In the genomic region with DNA sequence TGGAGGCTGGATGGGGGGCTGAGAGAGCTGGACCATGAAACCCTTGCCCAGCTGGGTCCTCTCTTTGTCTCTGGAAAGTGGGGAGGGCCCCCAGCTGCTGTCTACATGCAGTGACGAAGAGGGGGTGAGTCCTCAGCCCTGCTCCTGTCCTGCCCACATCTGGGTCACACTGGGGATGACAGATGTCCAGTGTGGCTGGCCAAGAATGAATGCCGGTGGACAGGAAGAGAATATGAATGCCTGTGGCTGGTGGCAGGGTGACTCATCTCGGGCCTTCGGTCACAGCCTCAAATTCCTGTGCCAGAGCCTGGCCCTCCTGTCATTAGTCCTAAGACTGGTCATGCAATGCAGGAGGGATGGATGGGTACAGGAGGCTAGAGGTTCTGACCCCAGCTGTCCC, we compare ENCODE assay signal across 14 cellular contexts. TPM values are rescaled to one million over a fixed set of nuclear protein-coding genes. Genes with fewer than 3 reads are reported as not detected.
A peak's percentile ranks its signal among the peaks of the same experiment; 100 is the strongest.
DNase-seq lines count a peak whose midpoint lies in the region; ATAC-seq and TF ChIP-seq lines count a peak whose summit lies in the region.
"Had no signal": no experiment of that assay in that cellular context is flagged by ENCODE, and none has a peak within 500 bp of the region (broad histone marks: within the 10 kb centered on the region; RNA-seq: fewer than 3 reads in every experiment).

No MANE protein-coding gene starts in this region.

- peaks cover 6% of the 10 kb centered on the region; the same call in 1 of the 2 replicates for H4K20me1 ChIP-seq in IMR-90 (ENCODE audit: insufficient read depth, low read length)

- H2AFZ ChIP-seq in IMR-90 (replicated peaks; ENCODE audit: low read length, poor library complexity), result peak overlapping the region; percentile 80

- peak overlapping the region; percentile 16; the same call in 1 of the 2 replicates for H3K56ac ChIP-seq in IMR-90 (ENCODE audit: extremely low read depth, insufficient read depth, low read length)

- peak overlapping the region; percentile 92 for H2BK120ac ChIP-seq in IMR-90 (ENCODE audit: low read depth, low read length)

- H2AK9ac ChIP-seq in IMR-90 (replicated peaks; ENCODE audit: low read depth, low read length, poor library complexity), result peak overlapping the region; percentile 80

- TF ChIP-seq RAD21 in IMR-90 (IDR thresholded peaks at IDR 0.05; ENCODE audit: low read length), result no peak

- H3K9ac ChIP-seq in IMR-90 (ENCODE audit: low read depth, low read length), result no peak overlapping the region

- in situ Hi-C loops in IMR-90 (cut with MboI; ENCODE audit: low sequenced_read_pairs), result no loop called here

- no peaks in the 10 kb centered on the region for H3K9me3 Mint-ChIP-seq in MCF 10A (ENCODE audit: unreplicated experiment)
- H3K9me3 Mint-ChIP-seq in stimulated activated memory B cell treated with anti-CD40 and anti-IgM and Interleukin-4, amounts not matched to agents 10 μg/mL and 1 μg/mL and 100 μg/mL, for 72 hours, result no peaks in the 10 kb centered on the region
- H3K9me3 Mint-ChIP-seq in T-cell, result no peaks in the 10 kb centered on the region

- H3K27me3 Mint-ChIP-seq in MCF 10A (ENCODE audit: insufficient read depth, unreplicated experiment), result no peaks in the 10 kb centered on the region
- peaks cover 81% of the 10 kb centered on the region for H3K27me3 Mint-ChIP-seq in stimulated activated memory B cell treated with anti-CD40 and anti-IgM and Interleukin-4, amounts not matched to agents 10 μg/mL and 1 μg/mL and 100 μg/mL, for 72 hours
- peaks cover 31 to 40% of the 10 kb centered on the region in 2 donors for H3K27me3 Mint-ChIP-seq in T-cell

- H2AK5ac ChIP-seq in IMR-90 (ENCODE audit: low read depth, low read length), result peak overlapping the region; percentile 98

- TF ChIP-seq CTCF in IMR-90 (conservative IDR thresholded peaks at IDR 0.05; ENCODE audit: low read depth, low read length), result no peak
- no peak for TF ChIP-seq CTCF in MCF 10A (IDR thresholded peaks at IDR 0.05; ENCODE audit: unreplicated experiment)

- BruUV-seq in IMR-90 (replicated peaks; lab: Mats Ljungman, UMichigan) (no TSS peak), MCF 10A (replicated peaks; lab: Mats Ljungman, UMichigan) (no TSS peak)

- peak; percentile 18 for ATAC-seq in IMR-90 (ENCODE audit: low read depth)
- no peak for ATAC-seq in stimulated activated memory B cell treated with anti-CD40 and anti-IgM and Interleukin-4, amounts not matched to agents 10 μg/mL and 1 μg/mL and 100 μg/mL, for 72 hours
- ATAC-seq in GM21619 (IDR thresholded peaks at IDR 0.05; ENCODE audit: unreplicated experiment), result no peak
- no peak for ATAC-seq in T-cell (replicated peaks in 1 of 4)
- ATAC-seq: heart right ventricle had no signal

- dilution Hi-C loops in IMR-90 (cut with HindIII; ENCODE audit: low sequenced_read_pairs, unreplicated experiment), result no loop called here

- no peaks in the 10 kb centered on the region for H3K27me3 ChIP-seq in IMR-90 (ENCODE audit: control insufficient read depth, insufficient read depth, low read length)

- H3K36me3 Mint-ChIP-seq in MCF 10A (ENCODE audit: insufficient read depth, unreplicated experiment), result no peaks in the 10 kb centered on the region
- H3K36me3 Mint-ChIP-seq in stimulated activated memory B cell treated with anti-CD40 and anti-IgM and Interleukin-4, amounts not matched to agents 10 μg/mL and 1 μg/mL and 100 μg/mL, for 72 hours, result no peaks in the 10 kb centered on the region
- no peaks in the 10 kb centered on the region for H3K36me3 Mint-ChIP-seq in T-cell

- peak overlapping the region; percentile 66 for H2BK5ac ChIP-seq in IMR-90 (ENCODE audit: low read depth, low read length, poor library complexity, severe bottlenecking)

- peaks cover 33% of the 10 kb centered on the region for H3K9me1 ChIP-seq in IMR-90 (ENCODE audit: insufficient read depth, low read length)

- peak; percentile 93 for DNase-seq in AG08395 (ENCODE audit: low spot score)
- peak; percentile 77 for DNase-seq in IMR-90
- DNase-seq in MCF 10A (ENCODE audit: unreplicated experiment), result peak; percentile 62
- peak; percentile 87 for DNase-seq in kidney tubule cell (ENCODE audit: low spot score)
- DNase-seq in central memory CD4-positive, alpha-beta T cell, result no peak
- no peak for DNase-seq in T-cell
- DNase-seq: BE2C, heart right ventricle, NCI-H1436 treated with DMSO at 0.1 percent for 48 hours, small intestine, T-helper 9 cell had no signal

- intact Hi-C loops in IMR-90 (cut with micrococcal nuclease) (no loop called here), MCF 10A (cut with micrococcal nuclease) (no loop called here)

- H3K36me3 ChIP-seq in IMR-90 (ENCODE audit: control insufficient read depth, insufficient read depth, low read length), result no peaks in the 10 kb centered on the region
- H3K36me3 ChIP-seq: BE2C, heart right ventricle had no signal

- 0% methylated on average over 2 of the region's 4 CpGs; no CpG with 5 or more reads in 1 of the 2 experiments for WGBS in IMR-90 (ENCODE audit: extremely low coverage in 2 of 2, insufficient read length in 1 of 2), 2 experiments

- H3K79me1 ChIP-seq in IMR-90 (ENCODE audit: low read depth in 1 of 2, low read length in 2 of 2), result peaks cover 0 to 23% of the 10 kb centered on the region in 2 experiments; a peak in 2 of 4 replicates

- CTCF ChIA-PET in IMR-90 (lab: Yijun Ruan, JAX) (no interaction called here), MCF 10A (lab: Yijun Ruan, JAX) (interaction anchor here (0.6 to 1.8 kb wide), 3 partner anchors 36 to 534 kb away, joined by 3 to 7 read pairs (median 3); no protein-coding TSS in a partner anchor), T-cell (lab: Charles Lee) (no interaction called here)

- no peak for TF ChIP-seq POLR2A in IMR-90 (IDR thresholded peaks at IDR 0.05; ENCODE audit: low read depth, low read length)

- peak overlapping the region; percentile 59; the same call in 1 of the 2 replicates for H3K18ac ChIP-seq in IMR-90 (ENCODE audit: low read depth, low read length)

- peak overlapping the region; percentile 72; the same call in 1 of the 2 replicates for H3K14ac ChIP-seq in IMR-90 (replicated peaks; ENCODE audit: low read depth, low read length)

- peak overlapping the region; percentile 75 for H2BK20ac ChIP-seq in IMR-90 (ENCODE audit: low read depth, low read length)

- peak overlapping the region in 1 of 2 experiments; percentile 97; a peak in 2 of 4 replicates for H4K8ac ChIP-seq in IMR-90 (ENCODE audit: low read depth in 2 of 2, low read length in 2 of 2)

- H3K4me3 ChIP-seq in IMR-90 (ENCODE audit: insufficient read depth, low read depth, low read length), result no peak overlapping the region
- H3K4me3 ChIP-seq: heart right ventricle had no signal

- H3K4me1 ChIP-seq in IMR-90 (ENCODE audit: control insufficient read depth, insufficient read depth, low read length), result peaks cover 34% of the 10 kb centered on the region
- H3K4me1 ChIP-seq: BE2C had no signal

- H4K91ac ChIP-seq in IMR-90 (ENCODE audit: insufficient read depth, low read depth, low read length), result peak overlapping the region; percentile 86

- no peak overlapping the region; the same call in 1 of the 2 replicates for H4K5ac ChIP-seq in IMR-90 (ENCODE audit: low read depth, low read length)

- POLR2A ChIA-PET in IMR-90 (lab: Charles Lee; ENCODE audit: unreplicated experiment), result interaction anchor here (0.6 kb wide), 1 partner anchor 908 kb away, joined by 3 read pairs; no protein-coding TSS in a partner anchor
- POLR2A ChIA-PET in MCF 10A (lab: Yijun Ruan, JAX), result interaction anchor here (1.8 kb wide), 1 partner anchor 33 kb away, joined by 13 read pairs; a partner anchor contains a TSS
- POLR2A ChIA-PET in T-cell (lab: Charles Lee), result interaction anchor here in 1 of 2 donors (0.5 kb wide), 1 partner anchor 13 kb away, joined by 10 read pairs; no protein-coding TSS in a partner anchor

- peak overlapping the region; percentile 26 for H3K27ac ChIP-seq in IMR-90 (ENCODE audit: insufficient read depth, low read length)
- H3K27ac ChIP-seq: heart right ventricle had no signal

- peaks cover 46% of the 10 kb centered on the region for H3K4me1 Mint-ChIP-seq in MCF 10A (ENCODE audit: insufficient read depth, unreplicated experiment)
- H3K4me1 Mint-ChIP-seq in stimulated activated memory B cell treated with anti-CD40 and anti-IgM and Interleukin-4, amounts not matched to agents 10 μg/mL and 1 μg/mL and 100 μg/mL, for 72 hours, result peaks cover 14% of the 10 kb centered on the region
- H3K4me1 Mint-ChIP-seq in T-cell, result peaks cover 7 to 8% (median 7%) of the 10 kb centered on the region in 3 donors

- H3K4me3 Mint-ChIP-seq in MCF 10A (ENCODE audit: unreplicated experiment) (no peak overlapping the region), T-cell (no peak overlapping the region)
- H3K4me3 Mint-ChIP-seq in stimulated activated memory B cell treated with anti-CD40 and anti-IgM and Interleukin-4, amounts not matched to agents 10 μg/mL and 1 μg/mL and 100 μg/mL, for 72 hours, result no peak overlapping the region

- no peaks in the 10 kb centered on the region for H3K9me3 ChIP-seq in IMR-90 (ENCODE audit: control insufficient read depth, insufficient read depth, low read length)
- H3K9me3 ChIP-seq: BE2C, heart right ventricle had no signal

- H3K4ac ChIP-seq in IMR-90 (ENCODE audit: low read depth, low read length), result peak overlapping the region; percentile 94

- peak overlapping the region; percentile 13 for H3K4me2 ChIP-seq in IMR-90 (ENCODE audit: low read depth, low read length)

- peak overlapping the region; percentile 61 for H3K23ac ChIP-seq in IMR-90 (ENCODE audit: low read depth, low read length)

- H3K27ac Mint-ChIP-seq in MCF 10A (ENCODE audit: low read depth, unreplicated experiment), result no peak overlapping the region
- H3K27ac Mint-ChIP-seq in stimulated activated memory B cell treated with anti-CD40 and anti-IgM and Interleukin-4, amounts not matched to agents 10 μg/mL and 1 μg/mL and 100 μg/mL, for 72 hours, result no peak overlapping the region
- no peak overlapping the region for H3K27ac Mint-ChIP-seq in T-cell

- H2BK15ac ChIP-seq in IMR-90 (ENCODE audit: low read depth, low read length), result peak overlapping the region; percentile 98; the same call in 2 of the 3 replicates

RNA-seq across cellular contexts. Expression of a gene that starts 2.2 kb away (rescaled TPM):
- total RNA-seq in IMR-90 (2012; rRNA removed), result 3.3 and 3.6 TPM in 2 replicates
- polyA plus RNA-seq in IMR-90 (2012; rRNA removed), result 7.5 and 8.4 TPM in 2 replicates
- polyA plus RNA-seq in IMR-90 (2012; cell fraction: cytosol; rRNA removed), result 3.1 and 4.0 TPM in 2 replicates
- polyA plus RNA-seq in IMR-90 (2012; cell fraction: nucleus; rRNA removed; ENCODE audit: low replicate concordance), result 25.4 and 30.2 TPM in 2 replicates
- 4.1 and 4.2 TPM in 2 replicates for total RNA-seq in MCF 10A (2022)
- total RNA-seq in T-cell, result under 1 TPM in 3 of 5 donors, not detected in 2; 0.13 to 0.26 (median 0.16) TPM

RNA-seq across cellular contexts. Expression of a gene that starts 29.5 kb away (rescaled TPM):
- 0.18 TPM in 1 of 2 replicates, not detected in the other for total RNA-seq in IMR-90 (2012; rRNA removed)
- polyA plus RNA-seq in IMR-90 (2012; rRNA removed), result 0.13 and 0.44 TPM in 2 replicates
- 0.29 and 0.50 TPM in 2 replicates for polyA plus RNA-seq in IMR-90 (2012; cell fraction: cytosol; rRNA removed)
- polyA plus RNA-seq in IMR-90 (2012; cell fraction: nucleus; rRNA removed; ENCODE audit: low replicate concordance), result 0.65 TPM in 2 replicates
- total RNA-seq in MCF 10A (2022), result not detected in 2 replicates
- total RNA-seq in T-cell, result not detected
- total RNA-seq: cardiac septum, heart right ventricle had no signal
- polyA plus RNA-seq: heart right ventricle, small intestine had no signal

RNA-seq across cellular contexts. Expression of a gene that starts 33.9 kb away (rescaled TPM):
- total RNA-seq in IMR-90 (2012; rRNA removed) (43.7 and 60.0 TPM in 2 replicates), MCF 10A (2022) (26.1 and 29.5 TPM in 2 replicates), T-cell (10 to 100 TPM; 27.1 to 40.4 (median 33.2) TPM)
- 37.4 and 40.6 TPM in 2 replicates for polyA plus RNA-seq in IMR-90 (2012; rRNA removed)
- 23.4 and 23.6 TPM in 2 replicates for polyA plus RNA-seq in IMR-90 (2012; cell fraction: cytosol; rRNA removed)
- 14.2 and 34.8 TPM in 2 replicates for polyA plus RNA-seq in IMR-90 (2012; cell fraction: nucleus; rRNA removed; ENCODE audit: low replicate concordance)

RNA-seq across cellular contexts. Expression of a gene that starts 59.0 kb away (rescaled TPM):
- 1.1 TPM in 2 replicates for total RNA-seq in IMR-90 (2012; rRNA removed)
- 4.8 and 5.2 TPM in 2 replicates for polyA plus RNA-seq in IMR-90 (2012; rRNA removed)
- polyA plus RNA-seq in IMR-90 (2012; cell fraction: cytosol; rRNA removed), result 1.5 and 2.4 TPM in 2 replicates
- polyA plus RNA-seq in IMR-90 (2012; cell fraction: nucleus; rRNA removed; ENCODE audit: low replicate concordance), result 41.6 and 44.7 TPM in 2 replicates
- not detected in 2 replicates for total RNA-seq in MCF 10A (2022)
- not detected for total RNA-seq in T-cell

Comparison
In these comparisons a context has a peak if more than half of its experiments do, and no peak if none do; other contexts are left out.
1. DNase-seq: peak in AG08395 (single experiment), IMR-90 (single experiment), MCF 10A (single experiment) and kidney tubule cell (single experiment); none in central memory CD4-positive, alpha-beta T cell (single experiment) and T-cell (0 of 34).